14 cellular contexts compared by ENCODE assay signal in genomic region chr2:97067279-97068004, GRCh38.
"Had no signal": no experiment of that assay in that cellular context is flagged by ENCODE, and none has a peak within 500 bp of the region (broad histone marks: within the 10 kb centered on the region; RNA-seq: fewer than 3 reads in every experiment).

No MANE protein-coding gene starts in this region.

- H3K4me3 ChIP-seq: hepatocyte, left lung, psoas muscle, right lobe of liver had no signal

- H3K4me2 ChIP-seq: hepatocyte had no signal

- H3K79me2 ChIP-seq: hepatocyte had no signal

- H3K36me3 Mint-ChIP-seq: activated naive CD8-positive, alpha-beta T cell treated with anti-CD3 and anti-CD28 coated beads, Interleukin-2, amount 10 ng/mL, durations not matched to agents 7 days and 5 days had no signal

- H2AFZ ChIP-seq: hepatocyte had no signal

- H3K27ac ChIP-seq: epithelial cell of prostate, hepatocyte, left lung, psoas muscle, right lobe of liver had no signal

- H3K9me3 ChIP-seq: left lung, psoas muscle, right lobe of liver had no signal

- H3K27me3 ChIP-seq: hepatocyte had no signal

- DNase-seq: activated CD4-positive, alpha-beta T cell treated with anti-CD3 and anti-CD28 coated beads, Interleukin-2, amount 50 U/mL, for 1 hour; activated naive CD4-positive, alpha-beta T cell; activated naive CD8-positive, alpha-beta T cell treated with anti-CD3 and anti-CD28 coated beads, Interleukin-2, amount 10 ng/mL, durations not matched to agents 7 days and 5 days; anterior cingulate cortex; dermis blood vessel endothelial cell; left lung; mesenchymal stem cell; nephron progenitor cell; psoas muscle; right lobe of liver had no signal

- ATAC-seq: activated CD4-positive, CD25-positive, alpha-beta regulatory T cell treated with anti-CD3 and anti-CD28 coated beads, Interleukin-2, amount 50 U/mL, for 24 hours; left lung; psoas muscle had no signal

- H3K4me3 Mint-ChIP-seq: activated naive CD8-positive, alpha-beta T cell treated with anti-CD3 and anti-CD28 coated beads, Interleukin-2, amount 10 ng/mL, durations not matched to agents 7 days and 5 days; activated T-helper 1 cell treated with anti-CD3 and anti-CD28 coated beads, Interleukin-12 subunit alpha, Interleukin-12 subunit beta, Interleukin-2, Interleukin-4 antibody, amounts not matched to agents 30 ng/mL and 10 ng/mL and 1 ng/mL, durations not matched to agents 14 hours and 24 hours and 36 hours; nephron progenitor cell had no signal

- H3K4me1 ChIP-seq: left lung, psoas muscle, right lobe of liver had no signal

- H3K36me3 ChIP-seq: left lung, right lobe of liver had no signal

- H3K9me3 Mint-ChIP-seq: activated naive CD8-positive, alpha-beta T cell treated with anti-CD3 and anti-CD28 coated beads, Interleukin-2, amount 10 ng/mL, durations not matched to agents 7 days and 5 days; activated T-helper 1 cell treated with anti-CD3 and anti-CD28 coated beads, Interleukin-12 subunit alpha, Interleukin-12 subunit beta, Interleukin-2, Interleukin-4 antibody, amounts not matched to agents 30 ng/mL and 10 ng/mL and 1 ng/mL, durations not matched to agents 14 hours and 24 hours and 36 hours had no signal

- H3K4me1 Mint-ChIP-seq: activated naive CD8-positive, alpha-beta T cell treated with anti-CD3 and anti-CD28 coated beads, Interleukin-2, amount 10 ng/mL, durations not matched to agents 7 days and 5 days; nephron progenitor cell had no signal

- H3K27ac Mint-ChIP-seq: activated naive CD8-positive, alpha-beta T cell treated with anti-CD3 and anti-CD28 coated beads, Interleukin-2, amount 10 ng/mL, durations not matched to agents 7 days and 5 days; activated T-helper 1 cell treated with anti-CD3 and anti-CD28 coated beads, Interleukin-12 subunit alpha, Interleukin-12 subunit beta, Interleukin-2, Interleukin-4 antibody, amounts not matched to agents 30 ng/mL and 10 ng/mL and 1 ng/mL, durations not matched to agents 14 hours and 24 hours and 36 hours; nephron progenitor cell had no signal
